ENCODE assay signal across 10 cellular contexts in the genomic region with DNA sequence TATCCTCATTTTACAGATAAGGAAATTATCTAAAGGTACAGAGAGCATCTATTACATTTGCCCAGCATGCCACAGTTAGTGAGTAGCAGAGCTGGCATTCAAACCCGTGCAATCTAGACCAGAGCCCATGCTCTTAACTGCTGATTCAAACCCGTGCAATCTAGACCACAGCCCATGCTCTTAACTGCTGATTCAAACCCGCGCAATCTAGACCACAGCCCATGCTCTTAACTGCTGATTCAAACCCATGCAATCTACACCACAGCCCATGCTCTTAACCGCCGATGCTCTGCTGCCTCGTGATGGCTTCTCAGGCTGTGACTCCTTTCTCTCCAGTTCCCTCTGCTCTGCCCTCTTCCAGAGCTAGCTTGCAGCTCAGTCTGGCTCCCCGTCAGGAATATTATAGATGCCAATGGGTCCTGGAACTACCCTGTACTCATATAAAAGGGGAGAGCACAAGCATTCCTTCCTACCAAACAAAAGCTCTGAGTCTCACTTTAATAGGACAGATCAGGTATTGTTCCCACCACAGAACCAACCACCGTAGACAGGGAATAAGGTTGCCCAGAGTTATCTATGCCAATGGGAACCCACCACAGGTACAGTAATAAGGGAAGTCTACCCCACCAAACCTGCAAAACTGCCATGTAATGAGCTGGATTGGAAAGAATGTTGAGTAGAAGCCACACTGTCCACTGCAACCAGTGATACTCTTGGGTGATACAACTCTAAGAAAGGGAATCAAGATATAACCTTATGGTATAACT.
DNase-seq lines count a peak whose midpoint lies in the region; ATAC-seq and TF ChIP-seq lines count a peak whose summit lies in the region.
"Had no signal": no experiment of that assay in that cellular context is flagged by ENCODE, and none has a peak within 500 bp of the region (broad histone marks: within the 10 kb centered on the region; RNA-seq: fewer than 3 reads in every experiment).

No MANE protein-coding gene starts in this region.

- TF ChIP-seq CTCF in HL-60 (IDR thresholded peaks at IDR 0.05; ENCODE audit: insufficient read depth, low read length) (no peak), A673 (conservative IDR thresholded peaks at IDR 0.05; ENCODE audit: low read depth, low read length) (no peak)
- no peak for TF ChIP-seq CTCF in activated CD8-positive, alpha-beta T cell treated with anti-CD3 and anti-CD28 coated beads for 36 hours (IDR thresholded peaks at IDR 0.05)

- peak overlapping the region in 2 of 4 donors; percentile 26 to 58 for H3K4me3 Mint-ChIP-seq in CD4-positive, CD25-positive, alpha-beta regulatory T cell
- no peak overlapping the region for H3K4me3 Mint-ChIP-seq in activated CD8-positive, alpha-beta T cell treated with anti-CD3 and anti-CD28 coated beads for 36 hours

- peaks cover 22 to 32% (median 24%) of the 10 kb centered on the region in 4 donors for H3K4me1 Mint-ChIP-seq in CD4-positive, CD25-positive, alpha-beta regulatory T cell
- peaks cover 12% of the 10 kb centered on the region for H3K4me1 Mint-ChIP-seq in activated CD8-positive, alpha-beta T cell treated with anti-CD3 and anti-CD28 coated beads for 36 hours (ENCODE audit: low read depth)

- CTCF ChIA-PET in activated CD8-positive, alpha-beta T cell treated with anti-CD3 and anti-CD28 coated beads for 36 hours (lab: Charles Lee): no interaction called here
- CTCF ChIA-PET in A673 (lab: Charles Lee): no interaction called here

- no peaks in the 10 kb centered on the region for H3K9me3 ChIP-seq in CD4-positive, CD25-positive, alpha-beta regulatory T cell (ENCODE audit: control insufficient read depth in 2 of 2, low read length in 2 of 2)
- H3K9me3 ChIP-seq in A673 (ENCODE audit: low read depth, low read length, poor library complexity, severe bottlenecking): no peaks in the 10 kb centered on the region
- H3K9me3 ChIP-seq: esophagus squamous epithelium had no signal

- DNase-seq in CD4-positive, CD25-positive, alpha-beta regulatory T cell: peak in 1 of 3 donors; percentile 35
- DNase-seq in HL-60 (ENCODE audit: low read depth in 1 of 2, low spot score in 1 of 2) (peak in 1 of 2 experiments; percentile 77), kidney glomerular epithelial cell (lab: John Stamatoyannopoulos, UW) (peak; percentile 81), A673 (ENCODE audit: low spot score) (no peak)
- DNase-seq in activated CD8-positive, alpha-beta T cell treated with anti-CD3 and anti-CD28 coated beads for 36 hours: peak; percentile 72
- no peak for DNase-seq in effector CD8-positive, alpha-beta T cell (lab: John Stamatoyannopoulos, UW)
- DNase-seq: esophagus squamous epithelium had no signal

- peaks cover 8% of the 10 kb centered on the region for H3K36me3 Mint-ChIP-seq in CD4-positive, CD25-positive, alpha-beta regulatory T cell
- peaks cover 16% of the 10 kb centered on the region for H3K36me3 Mint-ChIP-seq in activated CD8-positive, alpha-beta T cell treated with anti-CD3 and anti-CD28 coated beads for 36 hours (ENCODE audit: low read depth)

- H3K27ac Mint-ChIP-seq in CD4-positive, CD25-positive, alpha-beta regulatory T cell: peak overlapping the region in 2 of 3 donors; percentile 53 to 63
- no peak overlapping the region for H3K27ac Mint-ChIP-seq in activated CD8-positive, alpha-beta T cell treated with anti-CD3 and anti-CD28 coated beads for 36 hours

- H3K36me3 ChIP-seq in CD4-positive, CD25-positive, alpha-beta regulatory T cell (ENCODE audit: control insufficient read depth, insufficient read depth, low read length): no peaks in the 10 kb centered on the region
- no peaks in the 10 kb centered on the region for H3K36me3 ChIP-seq in A673 (ENCODE audit: insufficient read depth, low read length, poor library complexity, severe bottlenecking)
- H3K36me3 ChIP-seq: esophagus squamous epithelium had no signal

- H3K27me3 ChIP-seq in CD4-positive, CD25-positive, alpha-beta regulatory T cell (ENCODE audit: control insufficient read depth, insufficient read depth, low read length): no peaks in the 10 kb centered on the region
- H3K27me3 ChIP-seq in HL-60 (ENCODE audit: insufficient read depth, poor library complexity, severe bottlenecking) (no peaks in the 10 kb centered on the region), A673 (replicated peaks; ENCODE audit: insufficient read depth, low read depth, low read length, poor library complexity) (no peaks in the 10 kb centered on the region)
- H3K27me3 ChIP-seq: esophagus squamous epithelium had no signal

- peak in 1 of 2 donors; percentile 45 for ATAC-seq in CD4-positive, CD25-positive, alpha-beta regulatory T cell (ENCODE audit: low read depth in 2 of 2)
- peak; percentile 78 for ATAC-seq in activated CD8-positive, alpha-beta T cell treated with anti-CD3 and anti-CD28 coated beads for 36 hours
- ATAC-seq in HG03571 (IDR thresholded peaks at IDR 0.05; ENCODE audit: unreplicated experiment) (no peak), GM19397 (IDR thresholded peaks at IDR 0.05; ENCODE audit: unreplicated experiment) (no peak)

- peaks cover 4% of the 10 kb centered on the region for H3K4me1 ChIP-seq in CD4-positive, CD25-positive, alpha-beta regulatory T cell (ENCODE audit: control insufficient read depth, insufficient read depth, low read length, poor library complexity, severe bottlenecking)
- H3K4me1 ChIP-seq in A673 (ENCODE audit: insufficient read depth, low read length, poor library complexity, severe bottlenecking): peaks cover 5% of the 10 kb centered on the region
- H3K4me1 ChIP-seq: esophagus squamous epithelium had no signal

- POLR2A ChIA-PET in activated CD8-positive, alpha-beta T cell treated with anti-CD3 and anti-CD28 coated beads for 36 hours (lab: Charles Lee): no interaction called here
- POLR2A ChIA-PET in A673 (lab: Charles Lee; ENCODE audit: low non-redundant PET): no interaction called here

- no peak overlapping the region for H3K27ac ChIP-seq in CD4-positive, CD25-positive, alpha-beta regulatory T cell (ENCODE audit: insufficient read depth, low read length, poor library complexity, severe bottlenecking)
- peak overlapping the region; percentile 60 for H3K27ac ChIP-seq in HL-60 (replicated peaks)
- no peak overlapping the region for H3K27ac ChIP-seq in A673 (ENCODE audit: low read depth, low read length, poor library complexity, severe bottlenecking)
- H3K27ac ChIP-seq: esophagus squamous epithelium, KMS-11 had no signal

- peaks cover 0 to 6% (median 0%) of the 10 kb centered on the region in 7 donors for H3K9me3 Mint-ChIP-seq in CD4-positive, CD25-positive, alpha-beta regulatory T cell
- H3K9me3 Mint-ChIP-seq in activated CD8-positive, alpha-beta T cell treated with anti-CD3 and anti-CD28 coated beads for 36 hours: peaks cover 3% of the 10 kb centered on the region

- intact Hi-C loops in activated CD8-positive, alpha-beta T cell treated with anti-CD3 and anti-CD28 coated beads for 36 hours (cut with micrococcal nuclease): no loop called here
- intact Hi-C loops in A673 (cut with micrococcal nuclease; ENCODE audit: unreplicated experiment): no loop called here

- BruUV-seq in A673 (replicated peaks; lab: Mats Ljungman, UMichigan): no TSS peak

- H3K4me3 ChIP-seq in CD4-positive, CD25-positive, alpha-beta regulatory T cell (ENCODE audit: low read depth, low read length): peak overlapping the region; percentile 33
- H3K4me3 ChIP-seq in HL-60 (replicated peaks; ENCODE audit: insufficient read depth, low read length) (no peak overlapping the region), A673 (ENCODE audit: low read depth, low read length, poor library complexity, severe bottlenecking) (no peak overlapping the region)
- H3K4me3 ChIP-seq: esophagus squamous epithelium had no signal

- H3K27me3 Mint-ChIP-seq in CD4-positive, CD25-positive, alpha-beta regulatory T cell: no peaks in the 10 kb centered on the region
- no peaks in the 10 kb centered on the region for H3K27me3 Mint-ChIP-seq in activated CD8-positive, alpha-beta T cell treated with anti-CD3 and anti-CD28 coated beads for 36 hours

Comparison
In these comparisons a context has a peak if more than half of its experiments do, and no peak if none do; other contexts are left out.
1. DNase-seq: peak in activated CD8-positive, alpha-beta T cell treated with anti-CD3 and anti-CD28 coated beads for 36 hours (single experiment) and kidney glomerular epithelial cell (single experiment); none in effector CD8-positive, alpha-beta T cell (single experiment) and A673 (single experiment).